Comparison of ENCODE assay signal across 8 cellular contexts in the genomic region with DNA sequence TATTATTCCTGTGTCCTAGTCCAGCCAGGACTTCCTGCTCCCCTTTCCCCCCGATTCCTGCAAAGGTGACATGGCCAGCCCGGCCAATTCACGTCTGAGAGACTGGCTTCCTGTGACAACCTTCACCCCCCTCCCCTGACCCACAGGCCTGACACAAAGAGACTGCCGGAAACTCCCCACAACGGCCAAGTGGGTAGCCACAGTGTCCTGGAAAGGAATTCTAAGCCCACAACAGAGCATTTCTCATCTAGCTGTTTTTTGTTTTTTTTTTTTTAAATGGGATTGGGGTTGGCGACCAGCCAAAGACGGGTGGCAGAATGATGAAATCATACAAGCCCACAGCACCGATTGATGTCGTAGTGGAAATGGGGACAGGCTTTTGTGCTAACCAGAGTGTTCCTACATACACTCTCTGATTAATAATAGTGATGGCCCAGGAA. TPM values are rescaled to one million over a fixed set of nuclear protein-coding genes. Genes with fewer than 3 reads are reported as not detected.
A peak's percentile ranks its signal among the peaks of the same experiment; 100 is the strongest.
DNase-seq lines count a peak whose midpoint lies in the region; FAIRE-seq and TF ChIP-seq lines count a peak whose summit lies in the region.

No MANE protein-coding gene starts in this region.

- 0 out of 2 replicates have a peak, but pooled peaks have one; percentile 22 for TF ChIP-seq POLR2A in GM12891 (IDR thresholded peaks at IDR 0.05; ENCODE audit: low read depth, low read length)

- POLR2A ChIA-PET in RWPE1 (lab: Yijun Ruan, JAX; ENCODE audit: low non-redundant PET) = no interaction called here

- no peaks in the 10 kb centered on the region for H3K36me3 Mint-ChIP-seq in progenitor cell of endocrine pancreas (ENCODE audit: insufficient read depth)

- H3K27ac ChIP-seq in RWPE1 = peak overlapping the region; percentile 93
- H3K27ac ChIP-seq in layer of hippocampus (ENCODE audit: low read depth, low read length) = peak overlapping the region; percentile 48

- DNase-seq in GM12891 (ENCODE audit: insufficient read length, low spot score) (peak; percentile 24), RWPE1 (ENCODE audit: low spot score) (no peak), cardiac fibroblast (ENCODE audit: low read depth in 2 of 2) (peak; percentile 85 to 96), NCI-H128 (lab: John Stamatoyannopoulos, UW; ENCODE audit: unreplicated experiment) (no peak), NCI-H526 (lab: John Stamatoyannopoulos, UW) (no peak), progenitor cell of endocrine pancreas (ENCODE audit: low spot score, unreplicated experiment) (no peak)
- peak; percentile 26 to 60 for DNase-seq in stimulated activated CD8-positive, alpha-beta memory T cell treated with anti-CD3 and anti-CD28 coated beads, Interleukin-2, amount 100 ng/mL, for 1 hour (ENCODE audit: low read depth in 2 of 2)

- FAIRE-seq in GM12891 (lab: Jason Lieb, UNC) = no peak

- no peak overlapping the region for H3K4me3 ChIP-seq in cardiac fibroblast (replicated peaks in 1 of 2; ENCODE audit: low read depth in 2 of 2, low read length in 2 of 2)

- H3K9me3 Mint-ChIP-seq in progenitor cell of endocrine pancreas (ENCODE audit: low read depth) = no peaks in the 10 kb centered on the region

- H3K27me3 Mint-ChIP-seq in progenitor cell of endocrine pancreas = peaks cover 15% of the 10 kb centered on the region

- H3K4me1 Mint-ChIP-seq in progenitor cell of endocrine pancreas (ENCODE audit: low read depth) = no peaks in the 10 kb centered on the region

- H3K27ac Mint-ChIP-seq in progenitor cell of endocrine pancreas = no peak overlapping the region

- TF ChIP-seq CTCF in RWPE1 (conservative IDR thresholded peaks at IDR 0.05; ENCODE audit: low read depth) (no peak), cardiac fibroblast (IDR thresholded peaks at IDR 0.05; ENCODE audit: low read depth, low read length) (no peak), progenitor cell of endocrine pancreas (IDR thresholded peaks at IDR 0.05; ENCODE audit: unreplicated experiment) (no peak)

- CTCF ChIA-PET in RWPE1 (lab: Yijun Ruan, JAX) = no interaction called here

- H3K4me3 Mint-ChIP-seq in progenitor cell of endocrine pancreas (ENCODE audit: low read depth) = no peak overlapping the region

- H3K27me3 ChIP-seq in layer of hippocampus (ENCODE audit: control insufficient read depth, insufficient read depth, low read length) = no peaks in the 10 kb centered on the region

TF ChIP-seq in GM12891, 5 proteins besides CTCF, POLR2A, EP300 and RAD21:
- no peak for TF ChIP-seq SPI1 (IDR thresholded peaks at IDR 0.05; ENCODE audit: low read depth, low read length)
- no peak for TF ChIP-seq PAX5 (IDR thresholded peaks at IDR 0.05; ENCODE audit: insufficient read depth, low read length, severe bottlenecking)
- TF ChIP-seq POU2F2 (IDR thresholded peaks at IDR 0.05; ENCODE audit: low read depth, low read length) = no peak
- TF ChIP-seq POLR2AphosphoS5 (IDR thresholded peaks at IDR 0.05; ENCODE audit: low read depth, low read length) = no peak
- no peak for TF ChIP-seq TAF1 (IDR thresholded peaks at IDR 0.05; ENCODE audit: low read depth, low read length)

RNA-seq across cellular contexts. Expression of gene XAF1, which starts 2.8 kb away (rescaled TPM):
- 33.0 TPM for polyA plus RNA-seq in GM12891 (2012; ENCODE audit: low read depth, missing spikeins)
- total RNA-seq in progenitor cell of endocrine pancreas = not detected in 2 replicates

RNA-seq across cellular contexts. Expression of gene FBXO39, which starts 23.0 kb away (rescaled TPM):
- not detected for polyA plus RNA-seq in GM12891 (2012; ENCODE audit: low read depth, missing spikeins)
- total RNA-seq in progenitor cell of endocrine pancreas = not detected in 2 replicates

RNA-seq across cellular contexts. Expression of gene SLC13A5, which starts 39.9 kb away (rescaled TPM):
- 0.05 TPM for polyA plus RNA-seq in GM12891 (2012; ENCODE audit: low read depth, missing spikeins)
- 0.93 and 1.1 TPM in 2 replicates for total RNA-seq in progenitor cell of endocrine pancreas

Comparison
In these comparisons a context has a peak if more than half of its experiments do, and no peak if none do; other contexts are left out.
1. DNase-seq: peak in GM12891 (single experiment), cardiac fibroblast (2 of 2) and stimulated activated CD8-positive, alpha-beta memory T cell treated with anti-CD3 and anti-CD28 coated beads, Interleukin-2, amount 100 ng/mL, for 1 hour (2 of 2); none in RWPE1 (single experiment), NCI-H128 (single experiment), NCI-H526 (0 of 2) and progenitor cell of endocrine pancreas (single experiment).